Comparison of ENCODE assay signal across 1 cellular context in genomic region chr12:114975283-114975973, GRCh38.
TF ChIP-seq lines count a peak whose summit lies in the region.

No MANE protein-coding gene starts in this region.

TF ChIP-seq in IMR-90, 13 proteins besides CTCF, POLR2A, EP300 and RAD21 (continued from another document):
- TF ChIP-seq ELK1 (IDR thresholded peaks at IDR 0.05; ENCODE audit: borderline replicate concordance, low read depth, low read length) (no peak), NFE2L2 (IDR thresholded peaks at IDR 0.05; ENCODE audit: low read depth, low read length) (no peak), SMC3 (IDR thresholded peaks at IDR 0.05; ENCODE audit: low read depth, low read length) (no peak)
- TF ChIP-seq, protein P1, sequence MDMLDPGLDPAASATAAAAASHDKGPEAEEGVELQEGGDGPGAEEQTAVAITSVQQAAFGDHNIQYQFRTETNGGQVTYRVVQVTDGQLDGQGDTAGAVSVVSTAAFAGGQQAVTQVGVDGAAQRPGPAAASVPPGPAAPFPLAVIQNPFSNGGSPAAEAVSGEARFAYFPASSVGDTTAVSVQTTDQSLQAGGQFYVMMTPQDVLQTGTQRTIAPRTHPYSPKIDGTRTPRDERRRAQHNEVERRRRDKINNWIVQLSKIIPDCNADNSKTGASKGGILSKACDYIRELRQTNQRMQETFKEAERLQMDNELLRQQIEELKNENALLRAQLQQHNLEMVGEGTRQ (IDR thresholded peaks at IDR 0.05; ENCODE audit: low read depth, low read length) = no peak
